8 cellular contexts compared by ENCODE assay signal in genomic region chr4:171812377-171813194, GRCh38. TPM values are rescaled to one million over a fixed set of nuclear protein-coding genes. Genes with fewer than 3 reads are reported as not detected.
DNase-seq lines count a peak whose midpoint lies in the region; ATAC-seq, FAIRE-seq and TF ChIP-seq lines count a peak whose summit lies in the region.

No MANE protein-coding gene starts in this region.

- CTCF ChIA-PET in A549 (lab: Yijun Ruan, JAX), result no interaction called here

- ATAC-seq in A549 (peak; percentile 62 to 81), GM21576 (IDR thresholded peaks at IDR 0.05; ENCODE audit: unreplicated experiment) (peak; percentile 33)
- no peak for ATAC-seq in effector memory CD8-positive, alpha-beta T cell (replicated peaks)

- H3K27me3 ChIP-seq in kidney epithelial cell (ENCODE audit: control insufficient read depth, insufficient read depth, low read length) (peaks cover 18% of the 10 kb centered on the region), vagina (no peaks in the 10 kb centered on the region)

- H3K27ac Mint-ChIP-seq in effector memory CD8-positive, alpha-beta T cell, result no peak overlapping the region

- H3K36me3 Mint-ChIP-seq in effector memory CD8-positive, alpha-beta T cell (ENCODE audit: insufficient read depth), result no peaks in the 10 kb centered on the region

- H3K4me1 ChIP-seq in A549 (peaks cover 9% of the 10 kb centered on the region; the same call in 1 of the 3 replicates), vagina (peaks cover 13% of the 10 kb centered on the region)

- peak in 1 of 2 experiments; percentile 8 for DNase-seq in A549 (ENCODE audit: low read depth in 1 of 2, low spot score in 1 of 2)
- DNase-seq in UCSD-AML1 (lab: John Stamatoyannopoulos, UW; ENCODE audit: unreplicated experiment), result peak; percentile 16
- no peak for DNase-seq in kidney epithelial cell (ENCODE audit: low read depth)
- no peak for DNase-seq in vagina (ENCODE audit: extremely low spot score in 2 of 2)
- no peak for DNase-seq in effector memory CD8-positive, alpha-beta T cell
- DNase-seq in NCI-H1436 (lab: John Stamatoyannopoulos, UW), result no peak
- no peak for DNase-seq in NCI-H187 treated with DMSO at 0.1 percent for 48 hours (lab: John Stamatoyannopoulos, UW)

- 5% methylated on average over 15 of the region's 54 CpGs for WGBS in A549 (ENCODE audit: missing lambda C conversion rate)

- peak overlapping the region; percentile 35; a peak in 4 of 6 replicates for H3K27ac ChIP-seq in A549
- peak overlapping the region; percentile 36 for H3K27ac ChIP-seq in vagina

- POLR2A ChIA-PET in A549 (lab: Yijun Ruan, JAX), result no interaction called here

- H3K36me3 ChIP-seq in kidney epithelial cell (ENCODE audit: control insufficient read depth, insufficient read depth, low read length) (no peaks in the 10 kb centered on the region), vagina (no peaks in the 10 kb centered on the region)

- peak overlapping the region; percentile 94 for H3K4me2 ChIP-seq in A549

- H3K4me3 ChIP-seq in A549 (peak overlapping the region; percentile 60), kidney epithelial cell (ENCODE audit: low read depth, low read length) (peak overlapping the region; percentile 52), vagina (peak overlapping the region; percentile 42 to 43)

- H3K9me3 Mint-ChIP-seq in effector memory CD8-positive, alpha-beta T cell, result peaks cover 7 to 15% of the 10 kb centered on the region in 2 donors

- no peak for TF ChIP-seq EP300 in A549 (IDR thresholded peaks at IDR 0.05)

- FAIRE-seq in A549 (lab: Jason Lieb, UNC), result no peak

- peak overlapping the region in 1 of 2 donors; percentile 27 for H3K4me3 Mint-ChIP-seq in effector memory CD8-positive, alpha-beta T cell

- intact Hi-C loops in vagina (cut with DNase I), result no loop called here

- TF ChIP-seq CTCF in A549 (IDR thresholded peaks at IDR 0.05), result no peak
- no peak for TF ChIP-seq CTCF in kidney epithelial cell (IDR thresholded peaks at IDR 0.05; ENCODE audit: insufficient read depth, low read length, poor library complexity, severe bottlenecking)
- TF ChIP-seq CTCF in vagina (IDR thresholded peaks at IDR 0.05), result no peak

- H3K27me3 Mint-ChIP-seq in effector memory CD8-positive, alpha-beta T cell, result no peaks in the 10 kb centered on the region

- H3K9me3 ChIP-seq in A549, result peaks cover 2% of the 10 kb centered on the region; the same call in 1 of the 3 replicates
- no peaks in the 10 kb centered on the region for H3K9me3 ChIP-seq in vagina

- no peaks in the 10 kb centered on the region for H3K4me1 Mint-ChIP-seq in effector memory CD8-positive, alpha-beta T cell (ENCODE audit: low read depth in 2 of 2)

- no peak for TF ChIP-seq RAD21 in A549 (conservative IDR thresholded peaks at IDR 0.05 in 1 of 2, IDR thresholded peaks at IDR 0.05 in 1 of 2)

- TF ChIP-seq POLR2A in A549 (IDR thresholded peaks at IDR 0.05; ENCODE audit: low read length) (no peak), vagina (IDR thresholded peaks at IDR 0.05) (no peak)

TF ChIP-seq in A549, 52 proteins besides CTCF, POLR2A, EP300 and RAD21:
- TF ChIP-seq SREBF2 (IDR thresholded peaks at IDR 0.05) (no peak), MAX (IDR thresholded peaks at IDR 0.05) (peak; percentile 25; the same call in 1 of the 2 replicates)
TF ChIP-seq in A549: peak in this region for 1.

RNA-seq across cellular contexts. Expression of gene GALNTL6, which starts 0.6 kb away (rescaled TPM):
- polyA plus RNA-seq in A549 (2011; rRNA removed) (0.38 and 0.49 TPM in 2 replicates), A549 (2017; fragmentation: RNase III; extraction: RNeasy Plus Mini Kit Qiagen cat#74134 plus additional on column Dnase treatment) (0.06 to 0.13 TPM (median 0.08 TPM) in 3 replicates)
- 0.01 and 0.04 TPM in 2 replicates for polyA plus RNA-seq in A549 (2012; cell fraction: cytosol; rRNA removed)
- polyA plus RNA-seq in A549 (2012; cell fraction: nucleus; rRNA removed), result 0.07 TPM in 1 of 2 replicates, not detected in the other
- 0.25 and 0.49 TPM in 2 replicates for polyA minus RNA-seq in A549 (2011; rRNA and poly(A)+ RNA removed)
- total RNA-seq in kidney epithelial cell (0.13 and 0.14 TPM in 2 replicates), vagina (0.74 TPM)
